In genomic region chr7:55234408-55234807, GRCh38 we compare ENCODE assay signal across 1 cellular context.
TF ChIP-seq lines count a peak whose summit lies in the region.

No MANE protein-coding gene starts in this region.

TF ChIP-seq in IMR-90, 13 proteins besides CTCF, POLR2A, EP300 and RAD21:
- TF ChIP-seq RCOR1 (IDR thresholded peaks at IDR 0.05; ENCODE audit: insufficient replicate concordance, low read length) (no peak), CHD1 (IDR thresholded peaks at IDR 0.05; ENCODE audit: low read depth, low read length) (no peak), MXI1 (IDR thresholded peaks at IDR 0.05; ENCODE audit: borderline replicate concordance, low read depth, low read length) (no peak), RFX5 (IDR thresholded peaks at IDR 0.05; ENCODE audit: low read depth, low read length) (no peak), MAFK (IDR thresholded peaks at IDR 0.05; ENCODE audit: low read depth, low read length) (no peak), ELK1 (IDR thresholded peaks at IDR 0.05; ENCODE audit: borderline replicate concordance, low read depth, low read length) (no peak), USF2 (IDR thresholded peaks at IDR 0.05; ENCODE audit: low read depth, low read length) (no peak), BHLHE40 (IDR thresholded peaks at IDR 0.05; ENCODE audit: low read depth, low read length) (no peak)
